Comparison of ENCODE assay signal across 8 cellular contexts in genomic region chr7:128166603-128167315, GRCh38.
DNase-seq lines count a peak whose midpoint lies in the region; ATAC-seq and TF ChIP-seq lines count a peak whose summit lies in the region.

No MANE protein-coding gene starts in this region.

- H3K9ac ChIP-seq in IMR-90 (ENCODE audit: low read depth, low read length) = no peak overlapping the region

- no peak overlapping the region for H2BK20ac ChIP-seq in IMR-90 (ENCODE audit: low read depth, low read length)

- no peak overlapping the region for H3K56ac ChIP-seq in IMR-90 (ENCODE audit: extremely low read depth, insufficient read depth, low read length)

- no peak for ATAC-seq in CD8-positive, alpha-beta T cell
- peak; percentile 7; the same call in 1 of the 2 replicates for ATAC-seq in IMR-90 (ENCODE audit: low read depth)
- peak; percentile 39 for ATAC-seq in body of pancreas

- H3K4me2 ChIP-seq in IMR-90 (ENCODE audit: low read depth, low read length) = peak overlapping the region; percentile 86

- no peak overlapping the region for H4K91ac ChIP-seq in IMR-90 (ENCODE audit: insufficient read depth, low read depth, low read length)

- no peak overlapping the region for H2AK5ac ChIP-seq in IMR-90 (ENCODE audit: low read depth, low read length)

- H2AFZ ChIP-seq in IMR-90 (replicated peaks; ENCODE audit: low read length, poor library complexity) = peak overlapping the region; percentile 79

- POLR2A ChIA-PET in CD8-positive, alpha-beta T cell (lab: Charles Lee) = no interaction called here
- POLR2A ChIA-PET in IMR-90 (lab: Charles Lee; ENCODE audit: unreplicated experiment) = no interaction called here

- in situ Hi-C loops in IMR-90 (cut with MboI; ENCODE audit: low sequenced_read_pairs) = no loop called here

- no peak overlapping the region for H3K4ac ChIP-seq in IMR-90 (ENCODE audit: low read depth, low read length)

- H3K4me3 ChIP-seq in CD8-positive, alpha-beta T cell (ENCODE audit: low read depth, low read length) = peak overlapping the region; percentile 55
- H3K4me3 ChIP-seq in IMR-90 (ENCODE audit: insufficient read depth, low read depth, low read length) = peak overlapping the region; percentile 34
- peak overlapping the region; percentile 9 to 24 for H3K4me3 ChIP-seq in body of pancreas
- H3K4me3 ChIP-seq in suprapubic skin = peak overlapping the region; percentile 51

- H2BK5ac ChIP-seq in IMR-90 (ENCODE audit: low read depth, low read length, poor library complexity, severe bottlenecking) = no peak overlapping the region

- peak overlapping the region; percentile 77 for H3K4me3 Mint-ChIP-seq in CD8-positive, alpha-beta T cell

- peaks cover 10% of the 10 kb centered on the region for H3K9me1 ChIP-seq in IMR-90 (ENCODE audit: insufficient read depth, low read length)

- CTCF ChIA-PET in CD8-positive, alpha-beta T cell (lab: Charles Lee) = interaction anchor here (0.6 kb wide), 1 partner anchor 31 kb away, joined by 3 read pairs; no protein-coding TSS in a partner anchor
- CTCF ChIA-PET in IMR-90 (lab: Yijun Ruan, JAX) = no interaction called here

- H3K9me3 Mint-ChIP-seq in CD8-positive, alpha-beta T cell = no peaks in the 10 kb centered on the region

- TF ChIP-seq POLR2A in IMR-90 (IDR thresholded peaks at IDR 0.05; ENCODE audit: low read depth, low read length) (no peak), body of pancreas (IDR thresholded peaks at IDR 0.05) (peak in 1 of 3 donors; percentile 26), suprapubic skin (IDR thresholded peaks at IDR 0.05) (no peak)

- peaks cover 25% of the 10 kb centered on the region for H3K4me1 Mint-ChIP-seq in CD8-positive, alpha-beta T cell (ENCODE audit: low read depth)

- H3K23ac ChIP-seq in IMR-90 (ENCODE audit: low read depth, low read length) = no peak overlapping the region

- peaks cover 9% of the 10 kb centered on the region for H4K20me1 ChIP-seq in IMR-90 (ENCODE audit: insufficient read depth, low read length)

- H2AK9ac ChIP-seq in IMR-90 (replicated peaks; ENCODE audit: low read depth, low read length, poor library complexity) = peak overlapping the region; percentile 73

- no peak overlapping the region for H2BK15ac ChIP-seq in IMR-90 (ENCODE audit: low read depth, low read length)

- no peak overlapping the region for H4K8ac ChIP-seq in IMR-90 (ENCODE audit: low read depth in 2 of 2, low read length in 2 of 2)

- peaks cover 54% of the 10 kb centered on the region for H3K27me3 Mint-ChIP-seq in CD8-positive, alpha-beta T cell (ENCODE audit: low read depth)

- H3K27ac ChIP-seq in CD8-positive, alpha-beta T cell (ENCODE audit: low read depth, low read length) = no peak overlapping the region
- H3K27ac ChIP-seq in IMR-90 (ENCODE audit: insufficient read depth, low read length) = no peak overlapping the region
- peak overlapping the region; percentile 1 to 66 (median 42) for H3K27ac ChIP-seq in body of pancreas
- H3K27ac ChIP-seq in suprapubic skin = no peak overlapping the region

- dilution Hi-C loops in IMR-90 (cut with HindIII; ENCODE audit: low sequenced_read_pairs, unreplicated experiment) = no loop called here

- no peak for TF ChIP-seq EP300 in suprapubic skin (IDR thresholded peaks at IDR 0.05)

- no peak overlapping the region for H2BK120ac ChIP-seq in IMR-90 (ENCODE audit: low read depth, low read length)

- no peaks in the 10 kb centered on the region for H3K79me1 ChIP-seq in IMR-90 (ENCODE audit: low read depth in 1 of 2, low read length in 2 of 2)

- H3K14ac ChIP-seq in IMR-90 (replicated peaks; ENCODE audit: low read depth, low read length) = no peak overlapping the region

- BruUV-seq in IMR-90 (replicated peaks; lab: Mats Ljungman, UMichigan) = no TSS peak

- peaks cover 13% of the 10 kb centered on the region for H3K27me3 ChIP-seq in CD8-positive, alpha-beta T cell (ENCODE audit: insufficient read depth, low read length)
- H3K27me3 ChIP-seq in IMR-90 (ENCODE audit: control insufficient read depth, insufficient read depth, low read length) = peaks cover 51% of the 10 kb centered on the region
- H3K27me3 ChIP-seq in body of pancreas = peaks cover 0 to 4% of the 10 kb centered on the region in 2 donors
- peaks cover 86% of the 10 kb centered on the region for H3K27me3 ChIP-seq in suprapubic skin

- H4K5ac ChIP-seq in IMR-90 (ENCODE audit: low read depth, low read length) = no peak overlapping the region

- 0% methylated on average over 21 of the region's 63 CpGs; no CpG with 5 or more reads in 1 of the 2 experiments for WGBS in IMR-90 (ENCODE audit: extremely low coverage in 2 of 2, insufficient read length in 1 of 2), 2 experiments
- whole genome bisulfite sequencing in body of pancreas, 2 donors = 0 to 1% methylated on average over 20 to 61 of the region's 63 CpGs
- 5% methylated on average over 26 of the region's 63 CpGs for WGBS in suprapubic skin

- H3K9me3 ChIP-seq in CD8-positive, alpha-beta T cell (ENCODE audit: low read length) = no peaks in the 10 kb centered on the region
- H3K9me3 ChIP-seq in IMR-90 (ENCODE audit: control insufficient read depth, insufficient read depth, low read length) = no peaks in the 10 kb centered on the region
- no peaks in the 10 kb centered on the region for H3K9me3 ChIP-seq in body of pancreas
- no peaks in the 10 kb centered on the region for H3K9me3 ChIP-seq in suprapubic skin

- no peaks in the 10 kb centered on the region for H3K36me3 ChIP-seq in CD8-positive, alpha-beta T cell (ENCODE audit: insufficient read depth, low read length)
- H3K36me3 ChIP-seq in IMR-90 (ENCODE audit: control insufficient read depth, insufficient read depth, low read length) (no peaks in the 10 kb centered on the region), body of pancreas (replicated peaks in 1 of 2; ENCODE audit: insufficient read depth in 1 of 2, low read depth in 2 of 2) (no peaks in the 10 kb centered on the region), suprapubic skin (no peaks in the 10 kb centered on the region)

- H3K18ac ChIP-seq in IMR-90 (ENCODE audit: low read depth, low read length) = no peak overlapping the region

- peak in 1 of 7 experiments; percentile 8 for DNase-seq in CD8-positive, alpha-beta T cell
- DNase-seq in IMR-90 = no peak
- peak; percentile 31 to 58 (median 40) for DNase-seq in body of pancreas
- DNase-seq in left kidney (ENCODE audit: low read depth, low spot score) = peak; percentile 63
- no peak for DNase-seq in suprapubic skin (ENCODE audit: low spot score in 2 of 2)
- DNase-seq in midbrain (lab: John Stamatoyannopoulos, UW) = no peak
- DNase-seq in medulla oblongata (ENCODE audit: extremely low spot score) = no peak
- no peak for DNase-seq in RPMI8226

- no peak for TF ChIP-seq CTCF in CD8-positive, alpha-beta T cell (IDR thresholded peaks at IDR 0.05)
- TF ChIP-seq CTCF in IMR-90 (conservative IDR thresholded peaks at IDR 0.05; ENCODE audit: low read depth, low read length) (no peak), body of pancreas (IDR thresholded peaks at IDR 0.05) (peak in 1 of 7 experiments; percentile 1), suprapubic skin (IDR thresholded peaks at IDR 0.05) (no peak)

- no peaks in the 10 kb centered on the region for H3K36me3 Mint-ChIP-seq in CD8-positive, alpha-beta T cell

- no peak for TF ChIP-seq RAD21 in IMR-90 (IDR thresholded peaks at IDR 0.05; ENCODE audit: low read length)

- H3K27ac Mint-ChIP-seq in CD8-positive, alpha-beta T cell = no peak overlapping the region

- peaks cover 22% of the 10 kb centered on the region for H3K4me1 ChIP-seq in CD8-positive, alpha-beta T cell (ENCODE audit: insufficient read depth, low read length)
- H3K4me1 ChIP-seq in IMR-90 (ENCODE audit: control insufficient read depth, insufficient read depth, low read length) = peaks cover 10% of the 10 kb centered on the region
- H3K4me1 ChIP-seq in body of pancreas = peaks cover 23% of the 10 kb centered on the region
- H3K4me1 ChIP-seq in suprapubic skin = peaks cover 24% of the 10 kb centered on the region

- intact Hi-C loops in CD8-positive, alpha-beta T cell (cut with DNase I, micrococcal nuclease) = no loop called here
- intact Hi-C loops in IMR-90 (cut with micrococcal nuclease) = no loop called here
- intact Hi-C loops in body of pancreas (cut with DNase I) = no loop called here

TF ChIP-seq in IMR-90, 13 proteins besides CTCF, POLR2A, EP300 and RAD21:
- TF ChIP-seq MAFK (IDR thresholded peaks at IDR 0.05; ENCODE audit: low read depth, low read length) (no peak), MAZ (IDR thresholded peaks at IDR 0.05; ENCODE audit: borderline replicate concordance, low read depth, low read length) (no peak), NFE2L2 (IDR thresholded peaks at IDR 0.05; ENCODE audit: low read depth, low read length) (no peak), RCOR1 (IDR thresholded peaks at IDR 0.05; ENCODE audit: insufficient replicate concordance, low read length) (no peak), USF2 (IDR thresholded peaks at IDR 0.05; ENCODE audit: low read depth, low read length) (no peak), CEBPB (IDR thresholded peaks at IDR 0.05; ENCODE audit: low read depth, low read length) (no peak)

Comparison
In these comparisons a context has a peak if more than half of its experiments do, and no peak if none do; other contexts are left out.
1. DNase-seq: peak in body of pancreas (4 of 4) and left kidney (single experiment); none in IMR-90 (single experiment), suprapubic skin (0 of 2), midbrain (single experiment), medulla oblongata (single experiment) and RPMI8226 (single experiment).
2. H3K27ac ChIP-seq: peak in body of pancreas (4 of 4); none in CD8-positive, alpha-beta T cell (single experiment), IMR-90 (single experiment) and suprapubic skin (single experiment).
3. Peak in every context shown above with its lines, with median percentiles within 50 percentile points of each other: H3K4me3 ChIP-seq.